In the genomic region with DNA sequence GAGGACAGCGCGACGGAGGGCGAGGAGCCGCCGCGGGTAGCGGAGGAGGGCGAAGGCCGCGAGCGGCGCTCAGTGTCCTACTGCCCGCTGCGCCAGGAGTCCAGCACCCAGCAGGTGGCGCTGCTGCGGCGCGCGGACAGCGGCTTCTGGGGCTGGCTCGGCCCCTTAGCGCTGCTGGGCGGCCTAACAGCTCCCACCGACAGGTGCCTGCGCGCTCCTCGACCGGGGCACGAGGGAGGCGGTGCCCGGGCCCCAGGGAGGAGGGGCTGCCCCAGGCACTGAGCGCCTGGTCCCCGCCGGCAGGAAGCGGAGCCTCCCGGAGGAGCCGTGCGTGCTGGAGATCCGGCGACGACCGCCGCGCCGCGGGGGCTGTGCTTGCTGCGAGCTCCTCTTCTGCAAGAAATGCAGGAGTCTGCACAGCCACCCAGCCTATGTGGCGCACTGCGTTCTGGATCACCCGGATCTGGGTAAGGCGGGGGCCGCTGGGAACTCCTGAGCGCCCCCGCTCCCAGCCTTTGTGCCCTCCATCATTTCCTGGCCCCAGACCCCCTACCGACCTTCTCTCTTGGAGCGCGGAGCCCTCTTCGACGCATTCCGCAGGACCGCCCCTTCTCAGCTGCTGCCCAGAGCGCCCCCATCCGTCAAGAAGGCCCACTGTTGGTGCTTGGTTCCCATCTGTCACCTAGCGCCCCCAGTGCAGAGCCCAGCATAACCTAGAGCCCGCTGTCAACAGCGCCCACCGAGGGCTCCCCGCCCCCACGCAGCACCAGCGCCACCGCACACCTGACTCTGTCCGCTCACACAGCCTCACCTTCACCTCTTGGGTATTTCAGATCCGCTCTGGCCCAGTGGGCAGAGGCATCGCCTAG, we compare ENCODE assay signal across 8 cellular contexts. TPM values are rescaled to one million over a fixed set of nuclear protein-coding genes. Genes with fewer than 3 reads are reported as not detected.
A peak's percentile ranks its signal among the peaks of the same experiment; 100 is the strongest.
DNase-seq lines count a peak whose midpoint lies in the region; ATAC-seq and TF ChIP-seq lines count a peak whose summit lies in the region.

No MANE protein-coding gene starts in this region.

- in situ Hi-C loops in Caki2 (cut with HindIII; ENCODE audit: low pct_unique_long_range_greater_than_20kb, low sequenced_read_pairs) = no loop called here
- in situ Hi-C loops in IMR-90 (cut with MboI; ENCODE audit: low sequenced_read_pairs) = loop anchor here (5.0 kb wide), 1 partner anchor 43 kb away; the partner anchor contains the start of gene TAF15

- CTCF ChIA-PET in IMR-90 (lab: Yijun Ruan, JAX) = interaction anchor here (0.5 to 2.6 kb wide), 25 partner anchors 9 to 456 kb away, joined by 3 to 34 read pairs (median 6); partner anchors contain the start of genes MMP28 and TAF15

- H3K56ac ChIP-seq in IMR-90 (ENCODE audit: extremely low read depth, insufficient read depth, low read length) = no peak overlapping the region

- DNase-seq in Caki2 (ENCODE audit: low read depth) = peak; percentile 96
- peak; percentile 74 for DNase-seq in IMR-90
- peak; percentile 74 for DNase-seq in activated T-cell treated with anti-CD3 and anti-CD28 coated beads for 4 hours
- DNase-seq in epithelial cell of proximal tubule (ENCODE audit: low read depth) = no peak
- DNase-seq in stimulated activated CD8-positive, alpha-beta memory T cell treated with anti-CD3 and anti-CD28 coated beads, Interleukin-4, amount 100 ng/mL, for 24 hours (ENCODE audit: low read depth) = peak; percentile 82

- no peak overlapping the region for H4K91ac ChIP-seq in IMR-90 (ENCODE audit: insufficient read depth, low read depth, low read length)

- H3K4me2 ChIP-seq in IMR-90 (ENCODE audit: low read depth, low read length) (peak overlapping the region; percentile 95), OCI-LY3 (ENCODE audit: low read length) (peak overlapping the region; percentile 94)

- H2AFZ ChIP-seq in IMR-90 (replicated peaks; ENCODE audit: low read length, poor library complexity) (peak overlapping the region; percentile 93), OCI-LY3 (ENCODE audit: low read depth, low read length) (peak overlapping the region; percentile 67)

- H2BK5ac ChIP-seq in IMR-90 (ENCODE audit: low read depth, low read length, poor library complexity, severe bottlenecking) = no peak overlapping the region

- no peaks in the 10 kb centered on the region for H3K79me1 ChIP-seq in IMR-90 (ENCODE audit: low read depth in 1 of 2, low read length in 2 of 2)

- no peak overlapping the region for H3K23ac ChIP-seq in IMR-90 (ENCODE audit: low read depth, low read length)

- no peaks in the 10 kb centered on the region for H3K9me3 ChIP-seq in IMR-90 (ENCODE audit: control insufficient read depth, insufficient read depth, low read length)
- H3K9me3 ChIP-seq in OCI-LY3 (ENCODE audit: insufficient read depth, low read length) = no peaks in the 10 kb centered on the region
- H3K9me3 ChIP-seq in mucosa of rectum (ENCODE audit: control insufficient read depth in 2 of 2, low read length in 2 of 2) = no peaks in the 10 kb centered on the region

- H4K5ac ChIP-seq in IMR-90 (ENCODE audit: low read depth, low read length) = no peak overlapping the region

- H2BK120ac ChIP-seq in IMR-90 (ENCODE audit: low read depth, low read length) = no peak overlapping the region

- H3K9ac ChIP-seq in IMR-90 (ENCODE audit: low read depth, low read length) (peak overlapping the region; percentile 71; the same call in 1 of the 2 replicates), OCI-LY3 (ENCODE audit: low read length) (peak overlapping the region; percentile 49), mucosa of rectum (ENCODE audit: low read depth in 1 of 2, low read length in 2 of 2) (peak overlapping the region; percentile 47 to 69)

- BruUV-seq in IMR-90 (replicated peaks; lab: Mats Ljungman, UMichigan) = no TSS peak

- intact Hi-C loops in IMR-90 (cut with micrococcal nuclease) = loop anchor here (1.0 kb wide), 1 partner anchor 40 kb away; no protein-coding TSS in a partner anchor

- POLR2A ChIA-PET in IMR-90 (lab: Charles Lee; ENCODE audit: unreplicated experiment) = no interaction called here

- H3K14ac ChIP-seq in IMR-90 (replicated peaks; ENCODE audit: low read depth, low read length) = no peak overlapping the region

- H2AK5ac ChIP-seq in IMR-90 (ENCODE audit: low read depth, low read length) = no peak overlapping the region

- H3K9me1 ChIP-seq in IMR-90 (ENCODE audit: insufficient read depth, low read length) = no peaks in the 10 kb centered on the region

- TF ChIP-seq RAD21 in IMR-90 (IDR thresholded peaks at IDR 0.05; ENCODE audit: low read length) = peak; percentile 92

- H2AK9ac ChIP-seq in IMR-90 (replicated peaks; ENCODE audit: low read depth, low read length, poor library complexity) = peak overlapping the region; percentile 85

- 5% methylated on average over 56 of the region's 75 CpGs; no CpG with 5 or more reads in 1 of the 2 experiments for WGBS in IMR-90 (ENCODE audit: extremely low coverage in 2 of 2, insufficient read length in 1 of 2), 2 experiments

- no peak for TF ChIP-seq POLR2A in IMR-90 (IDR thresholded peaks at IDR 0.05; ENCODE audit: low read depth, low read length)

- H4K20me1 ChIP-seq in IMR-90 (ENCODE audit: insufficient read depth, low read length) (peaks cover 8% of the 10 kb centered on the region; the same call in 1 of the 2 replicates), OCI-LY3 (ENCODE audit: insufficient read depth, low read length) (no peaks in the 10 kb centered on the region)

- H2BK20ac ChIP-seq in IMR-90 (ENCODE audit: low read depth, low read length) = no peak overlapping the region

- H3K27me3 ChIP-seq in IMR-90 (ENCODE audit: control insufficient read depth, insufficient read depth, low read length) = peaks cover 29% of the 10 kb centered on the region
- peaks cover 25% of the 10 kb centered on the region for H3K27me3 ChIP-seq in OCI-LY3 (ENCODE audit: low read depth, low read length)
- no peaks in the 10 kb centered on the region for H3K27me3 ChIP-seq in mucosa of rectum (ENCODE audit: control insufficient read depth in 2 of 2, insufficient read depth in 2 of 2, low read length in 2 of 2)

- H3K36me3 ChIP-seq in IMR-90 (ENCODE audit: control insufficient read depth, insufficient read depth, low read length) = no peaks in the 10 kb centered on the region
- H3K36me3 ChIP-seq in OCI-LY3 (replicated peaks; ENCODE audit: low read depth, low read length) = no peaks in the 10 kb centered on the region
- no peaks in the 10 kb centered on the region for H3K36me3 ChIP-seq in mucosa of rectum (ENCODE audit: control insufficient read depth in 2 of 2, insufficient read depth in 2 of 2, low read length in 2 of 2)

- peak overlapping the region; percentile 35 for H3K4me3 ChIP-seq in IMR-90 (ENCODE audit: insufficient read depth, low read depth, low read length)
- peak overlapping the region; percentile 88 for H3K4me3 ChIP-seq in OCI-LY3 (ENCODE audit: low read length)
- H3K4me3 ChIP-seq in epithelial cell of proximal tubule (ENCODE audit: low read depth, low read length) = peak overlapping the region; percentile 65
- H3K4me3 ChIP-seq in mucosa of rectum (ENCODE audit: low read length in 2 of 2) = peak overlapping the region; percentile 73 to 74

- TF ChIP-seq CTCF in IMR-90 (conservative IDR thresholded peaks at IDR 0.05; ENCODE audit: low read depth, low read length) (peak; percentile 98), OCI-LY3 (IDR thresholded peaks at IDR 0.05; ENCODE audit: low read depth, low read length) (peak; percentile 73), epithelial cell of proximal tubule (conservative IDR thresholded peaks at IDR 0.05; ENCODE audit: low read depth, low read length) (peak; percentile 75)

- peaks cover 3% of the 10 kb centered on the region for H3K4me1 ChIP-seq in IMR-90 (ENCODE audit: control insufficient read depth, insufficient read depth, low read length)
- peaks cover 7% of the 10 kb centered on the region for H3K4me1 ChIP-seq in OCI-LY3 (ENCODE audit: low read length)
- H3K4me1 ChIP-seq in mucosa of rectum (ENCODE audit: control insufficient read depth in 2 of 2, insufficient read depth in 2 of 2, low read length in 2 of 2) = peaks cover 8 to 9% of the 10 kb centered on the region in 2 donors

- H3K27ac ChIP-seq in IMR-90 (ENCODE audit: insufficient read depth, low read length) (no peak overlapping the region; the same call in 1 of the 2 replicates), OCI-LY3 (ENCODE audit: low read length) (0 out of 2 replicates have a peak overlapping the region, but pooled peaks have one; percentile 19), mucosa of rectum (ENCODE audit: low read depth in 2 of 2, low read length in 2 of 2) (peak overlapping the region; percentile 11 to 38)

- no peaks in the 10 kb centered on the region for H3K79me2 ChIP-seq in OCI-LY3 (ENCODE audit: low read length)

- H3K18ac ChIP-seq in IMR-90 (ENCODE audit: low read depth, low read length) = no peak overlapping the region

- dilution Hi-C loops in IMR-90 (cut with HindIII; ENCODE audit: low sequenced_read_pairs, unreplicated experiment) = no loop called here

- ATAC-seq in GM21515 (IDR thresholded peaks at IDR 0.05; ENCODE audit: unreplicated experiment) (peak; percentile 71), IMR-90 (ENCODE audit: low read depth) (peak; percentile 98)

- no peak overlapping the region for H4K8ac ChIP-seq in IMR-90 (ENCODE audit: low read depth in 2 of 2, low read length in 2 of 2)

- H3K4ac ChIP-seq in IMR-90 (ENCODE audit: low read depth, low read length) = no peak overlapping the region

- no peak overlapping the region for H2BK15ac ChIP-seq in IMR-90 (ENCODE audit: low read depth, low read length)

RNA-seq across cellular contexts. Expression of gene C17orf50, which starts 3.7 kb away (rescaled TPM):
- total RNA-seq in Caki2 (2014; rRNA removed; shearing (Covaris generic); ENCODE audit: low replicate concordance) = not detected in 2 replicates
- total RNA-seq in IMR-90 (2012; rRNA removed) (not detected in 2 replicates), epithelial cell of proximal tubule (1.0 TPM in 1 of 2 replicates, not detected in the other)
- not detected in 2 replicates for polyA plus RNA-seq in IMR-90 (2012; rRNA removed)
- polyA plus RNA-seq in IMR-90 (2012; cell fraction: cytosol; rRNA removed) = not detected in 2 replicates
- not detected in 2 replicates for polyA plus RNA-seq in IMR-90 (2012; cell fraction: nucleus; rRNA removed; ENCODE audit: low replicate concordance)

RNA-seq across cellular contexts. Expression of gene GAS2L2, which starts 11.3 kb away (rescaled TPM):
- not detected in 2 replicates for total RNA-seq in Caki2 (2014; rRNA removed; shearing (Covaris generic); ENCODE audit: low replicate concordance)
- total RNA-seq in IMR-90 (2012; rRNA removed) (not detected in 2 replicates), epithelial cell of proximal tubule (not detected in 2 replicates)
- polyA plus RNA-seq in IMR-90 (2012; rRNA removed) = 0.02 and 0.03 TPM in 2 replicates
- 0.04 TPM in 1 of 2 replicates, not detected in the other for polyA plus RNA-seq in IMR-90 (2012; cell fraction: cytosol; rRNA removed)
- polyA plus RNA-seq in IMR-90 (2012; cell fraction: nucleus; rRNA removed; ENCODE audit: low replicate concordance) = 0.10 and 0.13 TPM in 2 replicates

RNA-seq across cellular contexts. Expression of gene MMP28, which starts 31.1 kb away (rescaled TPM):
- total RNA-seq in Caki2 (2014; rRNA removed; shearing (Covaris generic); ENCODE audit: low replicate concordance) = 1.7 TPM in 1 of 2 replicates, not detected in the other
- total RNA-seq in IMR-90 (2012; rRNA removed) (0.18 TPM in 1 of 2 replicates, not detected in the other), epithelial cell of proximal tubule (not detected in 2 replicates)
- polyA plus RNA-seq in IMR-90 (2012; rRNA removed) = not detected in 2 replicates
- polyA plus RNA-seq in IMR-90 (2012; cell fraction: cytosol; rRNA removed) = 0.08 TPM in 1 of 2 replicates, not detected in the other
- not detected in 2 replicates for polyA plus RNA-seq in IMR-90 (2012; cell fraction: nucleus; rRNA removed; ENCODE audit: low replicate concordance)

RNA-seq across cellular contexts. Expression of gene RASL10B, which starts 32.9 kb away (rescaled TPM):
- total RNA-seq in Caki2 (2014; rRNA removed; shearing (Covaris generic); ENCODE audit: low replicate concordance) = 0.17 TPM in 1 of 2 replicates, not detected in the other
- total RNA-seq in IMR-90 (2012; rRNA removed) (3.6 and 4.7 TPM in 2 replicates), epithelial cell of proximal tubule (0.92 and 1.6 TPM in 2 replicates)
- 4.1 and 4.4 TPM in 2 replicates for polyA plus RNA-seq in IMR-90 (2012; rRNA removed)
- 5.7 and 7.2 TPM in 2 replicates for polyA plus RNA-seq in IMR-90 (2012; cell fraction: cytosol; rRNA removed)
- 5.1 and 10.2 TPM in 2 replicates for polyA plus RNA-seq in IMR-90 (2012; cell fraction: nucleus; rRNA removed; ENCODE audit: low replicate concordance)

RNA-seq across cellular contexts. Expression of gene TAF15, which starts 44.9 kb away (rescaled TPM):
- total RNA-seq in Caki2 (2014; rRNA removed; shearing (Covaris generic); ENCODE audit: low replicate concordance) = 4.9 and 7.7 TPM in 2 replicates
- total RNA-seq in IMR-90 (2012; rRNA removed) = 46.8 and 47.2 TPM in 2 replicates
- polyA plus RNA-seq in IMR-90 (2012; rRNA removed) = 69.8 and 98.0 TPM in 2 replicates
- polyA plus RNA-seq in IMR-90 (2012; cell fraction: cytosol; rRNA removed) = 24.8 and 31.2 TPM in 2 replicates
- 16.5 and 67.6 TPM in 2 replicates for polyA plus RNA-seq in IMR-90 (2012; cell fraction: nucleus; rRNA removed; ENCODE audit: low replicate concordance)
- 17.3 and 28.1 TPM in 2 replicates for total RNA-seq in epithelial cell of proximal tubule

Comparison
In these comparisons a context has a peak if more than half of its experiments do, and no peak if none do; other contexts are left out.
1. H3K4me3 ChIP-seq: peak in every context shown above with its lines; median percentile 88 in OCI-LY3; 74 in mucosa of rectum; 65 in epithelial cell of proximal tubule; 35 in IMR-90.